Comparison of ENCODE assay signal across 1 cellular context in the genomic region with DNA sequence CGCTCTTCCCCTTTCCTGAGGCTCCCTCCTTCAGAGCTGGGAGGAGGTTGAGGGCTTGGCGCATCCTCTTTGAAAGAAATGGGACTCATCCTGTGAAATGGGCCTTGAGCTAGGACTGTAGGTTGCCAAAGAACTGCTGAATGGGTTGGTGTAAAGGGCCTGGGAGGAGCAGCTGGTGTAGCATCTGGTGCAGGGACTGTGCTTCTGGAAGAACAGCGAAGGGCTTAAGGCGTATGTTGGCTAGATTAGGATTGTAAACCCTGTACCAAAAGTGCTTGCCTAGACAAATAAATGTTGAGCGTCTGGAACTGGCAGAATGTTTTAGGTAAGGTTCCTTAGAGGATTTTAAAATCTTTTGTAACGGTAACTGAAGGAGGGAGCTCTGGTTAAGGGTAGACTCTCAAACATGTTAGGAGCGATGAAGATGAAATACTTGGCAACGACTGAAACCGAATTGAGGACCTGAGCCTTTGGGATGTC.
TF ChIP-seq lines count a peak whose summit lies in the region.

No MANE protein-coding gene starts in this region.

TF ChIP-seq in IMR-90, 13 proteins besides CTCF, POLR2A, EP300 and RAD21:
- TF ChIP-seq NFE2L2 (IDR thresholded peaks at IDR 0.05; ENCODE audit: low read depth, low read length): no peak
- TF ChIP-seq MAFK (IDR thresholded peaks at IDR 0.05; ENCODE audit: low read depth, low read length): peak; percentile 81
